7 cellular contexts compared by ENCODE assay signal in the genomic region with DNA sequence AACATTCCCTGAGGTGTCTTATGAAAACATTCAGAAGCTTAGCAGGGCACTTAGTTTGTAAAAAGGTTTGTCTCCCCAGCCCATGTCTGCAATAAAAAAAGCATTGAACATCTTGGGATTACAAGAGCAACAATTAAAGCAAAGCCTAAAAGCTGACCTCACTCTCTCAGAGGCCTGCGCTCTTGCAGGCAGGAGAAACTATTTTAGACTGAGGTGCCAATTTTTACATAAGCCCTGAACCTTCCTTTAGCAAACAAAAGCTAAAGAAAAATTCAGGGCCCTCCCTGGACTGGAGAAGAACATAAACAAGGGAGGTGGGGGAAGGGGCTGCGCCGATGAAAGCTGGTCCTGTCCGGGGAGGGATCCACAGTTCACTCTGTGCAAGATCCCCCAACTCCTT.
"Had no signal": no experiment of that assay in that cellular context is flagged by ENCODE, and none has a peak within 500 bp of the region (broad histone marks: within the 10 kb centered on the region; RNA-seq: fewer than 3 reads in every experiment).

No MANE protein-coding gene starts in this region.

- H3K27ac ChIP-seq: GM23248, HL-60 had no signal

- DNase-seq: GM23248, GOT3, H7, HCEC 1CT, IMR-90 had no signal

- ATAC-seq: K562 had no signal

- H3K9ac ChIP-seq: GM23248 had no signal

- H3K4me3 ChIP-seq: GM23248, K562 had no signal

- H2AFZ ChIP-seq: GM23248 had no signal
